ENCODE assay signal across 27 cellular contexts in genomic region chr3:133208184-133208583, GRCh38.
DNase-seq lines count a peak whose midpoint lies in the region; ATAC-seq and TF ChIP-seq lines count a peak whose summit lies in the region.
"Had no signal": no experiment of that assay in that cellular context is flagged by ENCODE, and none has a peak within 500 bp of the region (broad histone marks: within the 10 kb centered on the region; RNA-seq: fewer than 3 reads in every experiment).

No MANE protein-coding gene starts in this region.

- no peaks in the 10 kb centered on the region for H3K9me3 ChIP-seq in OCI-LY7 (ENCODE audit: low read length)
- H3K9me3 ChIP-seq: BLaER1 had no signal

- DNase-seq in NCI-H748 (lab: John Stamatoyannopoulos, UW; ENCODE audit: unreplicated experiment) (peak; percentile 22), NCI-H748 treated with DMSO at 0.1 percent for 48 hours (lab: John Stamatoyannopoulos, UW) (no peak), HT-29 (ENCODE audit: low spot score) (peak; percentile 2), OCI-LY7 (ENCODE audit: low spot score) (peak; percentile 5), renal cortical epithelial cell (ENCODE audit: low read depth) (peak; percentile 17)
- no peak for DNase-seq in activated CD4-positive, CD25-positive, alpha-beta regulatory T cell treated with anti-CD3 and anti-CD28 coated beads, Interleukin-2, amount 50 U/mL, for 72 hours
- DNase-seq in natural killer cell treated with Interleukin-12 subunit alpha and Interleukin-12 subunit beta and Interleukin-15 and Interleukin-18, amount 100 ng/mL, for 72 hours (ENCODE audit: low spot score) = no peak
- DNase-seq: anterior cingulate cortex; Calu3; cortex of kidney; foreskin melanocyte; hippocampal formation; left ventricle myocardium superior; midbrain; MM.1S; naive thymus-derived CD8-positive, alpha-beta T cell; NCI-H1694 treated with DMSO at 0.1 percent for 48 hours; small intestine; stimulated activated CD4-positive, alpha-beta T cell treated with anti-CD3 and anti-CD28 coated beads, Interleukin-2, amount 100 ng/mL, for 24 hours had no signal

- no peaks in the 10 kb centered on the region for H3K36me3 ChIP-seq in OCI-LY7 (ENCODE audit: insufficient read depth, low read length)
- H3K36me3 ChIP-seq: BLaER1, cardiac muscle cell had no signal

- BruUV-seq in OCI-LY7 (replicated peaks; lab: Mats Ljungman, UMichigan) = no TSS peak

- no peaks in the 10 kb centered on the region for H3K27me3 Mint-ChIP-seq in natural killer cell treated with Interleukin-12 subunit alpha and Interleukin-12 subunit beta and Interleukin-15 and Interleukin-18, amount 100 ng/mL, for 72 hours

- no peak overlapping the region for H3K4me3 Mint-ChIP-seq in natural killer cell treated with Interleukin-12 subunit alpha and Interleukin-12 subunit beta and Interleukin-15 and Interleukin-18, amount 100 ng/mL, for 72 hours
- H3K4me3 Mint-ChIP-seq: activated naive CD4-positive, alpha-beta T cell treated with anti-CD3 and anti-CD28 coated beads, Interleukin-2, amount 50 U/mL, for 24 hours; activated T-helper 1 cell treated with anti-CD3 and anti-CD28 coated beads, Interleukin-12 subunit alpha, Interleukin-12 subunit beta, Interleukin-2, Interleukin-4 antibody, amounts not matched to agents 30 ng/mL and 10 ng/mL and 1 ng/mL, durations not matched to agents 14 hours and 24 hours and 36 hours; naive thymus-derived CD8-positive, alpha-beta T cell; WTC11 had no signal

- H3K27ac ChIP-seq in OCI-LY7 (ENCODE audit: low read depth, low read length, poor library complexity, severe bottlenecking) = no peak overlapping the region
- H3K27ac ChIP-seq: BLaER1, cardiac muscle cell had no signal

- POLR2A ChIA-PET in OCI-LY7 (lab: Charles Lee) = interaction anchor here (0.8 to 1.6 kb wide), 4 partner anchors 9 to 452 kb away, joined by 3 to 4 read pairs (median 4); no protein-coding TSS in a partner anchor

- intact Hi-C loops in OCI-LY7 (cut with micrococcal nuclease; ENCODE audit: unreplicated experiment) = no loop called here

- H4K20me1 ChIP-seq in OCI-LY7 (ENCODE audit: insufficient read depth, low read length) = no peaks in the 10 kb centered on the region
- H4K20me1 ChIP-seq: BLaER1 had no signal

- TF ChIP-seq CTCF in OCI-LY7 (conservative IDR thresholded peaks at IDR 0.05; ENCODE audit: low read length) = 0 out of 2 replicates have a peak, but pooled peaks have one; percentile 18

- H3K4me2 ChIP-seq in OCI-LY7 (ENCODE audit: low read length) = no peak overlapping the region
- H3K4me2 ChIP-seq: BLaER1 had no signal

- peaks cover 37% of the 10 kb centered on the region for H3K4me1 ChIP-seq in OCI-LY7 (ENCODE audit: insufficient read depth, low read length, poor library complexity, severe bottlenecking)

- H3K9me3 Mint-ChIP-seq in natural killer cell treated with Interleukin-12 subunit alpha and Interleukin-12 subunit beta and Interleukin-15 and Interleukin-18, amount 100 ng/mL, for 72 hours = peaks cover 14% of the 10 kb centered on the region

- no peaks in the 10 kb centered on the region for H3K9me2 ChIP-seq in OCI-LY7 (ENCODE audit: insufficient read depth, low read length)

- no peaks in the 10 kb centered on the region for H3K79me2 ChIP-seq in OCI-LY7 (ENCODE audit: insufficient read depth, low read depth, low read length)

- no peak overlapping the region for H3K4me3 ChIP-seq in OCI-LY7 (ENCODE audit: low read depth, low read length, poor library complexity, severe bottlenecking)
- H3K4me3 ChIP-seq: BLaER1, cardiac muscle cell, K562 had no signal

- peaks cover 9% of the 10 kb centered on the region in 2 donors for H3K4me1 Mint-ChIP-seq in natural killer cell treated with Interleukin-12 subunit alpha and Interleukin-12 subunit beta and Interleukin-15 and Interleukin-18, amount 100 ng/mL, for 72 hours (ENCODE audit: low read depth in 2 of 2)
- H3K4me1 Mint-ChIP-seq: activated naive CD4-positive, alpha-beta T cell treated with anti-CD3 and anti-CD28 coated beads, Interleukin-2, amount 50 U/mL, for 24 hours had no signal

- H2AFZ ChIP-seq in OCI-LY7 (ENCODE audit: low read length) = no peak overlapping the region

- ATAC-seq in natural killer cell treated with Interleukin-12 subunit alpha and Interleukin-12 subunit beta and Interleukin-15 and Interleukin-18, amount 100 ng/mL, for 72 hours = no peak
- ATAC-seq: esophagus mucosa; K562; left ventricle myocardium superior; naive thymus-derived CD8-positive, alpha-beta T cell; Right ventricle myocardium inferior; WTC11 had no signal

- H3K27ac Mint-ChIP-seq in natural killer cell treated with Interleukin-12 subunit alpha and Interleukin-12 subunit beta and Interleukin-15 and Interleukin-18, amount 100 ng/mL, for 72 hours = no peak overlapping the region
- H3K27ac Mint-ChIP-seq: activated naive CD4-positive, alpha-beta T cell treated with anti-CD3 and anti-CD28 coated beads, Interleukin-2, amount 50 U/mL, for 24 hours; activated T-helper 1 cell treated with anti-CD3 and anti-CD28 coated beads, Interleukin-12 subunit alpha, Interleukin-12 subunit beta, Interleukin-2, Interleukin-4 antibody, amounts not matched to agents 30 ng/mL and 10 ng/mL and 1 ng/mL, durations not matched to agents 14 hours and 24 hours and 36 hours; naive thymus-derived CD8-positive, alpha-beta T cell had no signal

- no peaks in the 10 kb centered on the region for H3K36me3 Mint-ChIP-seq in natural killer cell treated with Interleukin-12 subunit alpha and Interleukin-12 subunit beta and Interleukin-15 and Interleukin-18, amount 100 ng/mL, for 72 hours
- H3K36me3 Mint-ChIP-seq: activated naive CD4-positive, alpha-beta T cell treated with anti-CD3 and anti-CD28 coated beads, Interleukin-2, amount 50 U/mL, for 24 hours; naive thymus-derived CD8-positive, alpha-beta T cell had no signal

- CTCF ChIA-PET in OCI-LY7 (lab: Charles Lee; ENCODE audit: unreplicated experiment) = no interaction called here

Comparison
In these comparisons a context has a peak if more than half of its experiments do, and no peak if none do; other contexts are left out.
1. DNase-seq: peak in NCI-H748 (single experiment), HT-29 (single experiment), OCI-LY7 (single experiment) and renal cortical epithelial cell (single experiment); none in NCI-H748 treated with DMSO at 0.1 percent for 48 hours (single experiment), activated CD4-positive, CD25-positive, alpha-beta regulatory T cell treated with anti-CD3 and anti-CD28 coated beads, Interleukin-2, amount 50 U/mL, for 72 hours (single experiment) and natural killer cell treated with Interleukin-12 subunit alpha and Interleukin-12 subunit beta and Interleukin-15 and Interleukin-18, amount 100 ng/mL, for 72 hours (single experiment).